Comparison of ENCODE assay signal across 23 cellular contexts in the genomic region with DNA sequence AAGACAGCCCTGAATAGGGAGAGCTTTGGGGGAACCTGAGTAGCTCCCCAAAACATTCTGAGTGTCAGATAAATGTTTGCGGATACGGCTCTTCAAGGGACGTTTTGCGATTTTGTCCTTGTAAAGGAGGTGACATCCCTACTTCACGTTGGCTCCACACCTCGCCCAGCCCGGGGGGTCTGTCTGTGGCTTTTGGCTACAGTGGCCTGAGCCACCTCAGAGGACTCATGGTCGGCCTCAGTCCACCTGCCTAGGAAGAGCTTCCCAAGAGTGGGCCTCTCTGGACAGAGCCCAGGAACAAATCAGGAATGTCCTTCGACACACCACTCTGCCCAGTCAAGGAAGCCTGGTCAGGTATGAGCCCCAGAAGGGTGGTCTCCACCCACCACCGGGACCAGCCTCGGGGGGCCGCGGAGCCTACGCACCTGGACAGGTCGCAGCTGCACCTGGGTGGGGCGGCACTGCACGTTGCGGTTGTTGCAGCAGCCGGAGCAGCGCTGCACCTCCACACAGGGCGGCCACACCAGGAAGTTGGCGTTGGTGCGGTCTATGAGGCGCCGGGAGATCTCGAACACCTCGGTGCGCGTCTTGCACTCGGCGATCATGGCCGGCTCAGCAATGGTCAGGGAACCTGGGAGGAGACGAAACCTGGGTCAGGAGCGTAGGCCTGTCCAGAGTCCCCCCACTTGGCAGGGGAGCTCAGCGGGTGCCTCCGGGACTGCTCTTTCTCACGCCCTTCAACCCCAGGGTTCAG. TPM values are rescaled to one million over a fixed set of nuclear protein-coding genes. Genes with fewer than 3 reads are reported as not detected.
DNase-seq lines count a peak whose midpoint lies in the region; ATAC-seq, FAIRE-seq and TF ChIP-seq lines count a peak whose summit lies in the region.
"Had no signal": no experiment of that assay in that cellular context is flagged by ENCODE, and none has a peak within 500 bp of the region (broad histone marks: within the 10 kb centered on the region; RNA-seq: fewer than 3 reads in every experiment).

No MANE protein-coding gene starts in this region.

- H3K27ac ChIP-seq in endothelial cell of umbilical vein (ENCODE audit: insufficient read depth, low read depth, low read length) (peak overlapping the region; percentile 51), neuronal stem cell (replicated peaks; ENCODE audit: low read length) (no peak overlapping the region), upper lobe of left lung (peak overlapping the region in 3 of 4 donors; percentile 37 to 65 (median 51))
- H3K27ac ChIP-seq: SK-N-MC had no signal

- no peak overlapping the region for H3K14ac ChIP-seq in neuronal stem cell (ENCODE audit: low read length)

- no peak overlapping the region for H3K9ac ChIP-seq in endothelial cell of umbilical vein (replicated peaks; ENCODE audit: extremely low read depth, insufficient read depth, low read length)
- peak overlapping the region; percentile 61 for H3K9ac ChIP-seq in neuronal stem cell (ENCODE audit: low read depth, low read length, poor library complexity)

- FAIRE-seq in endothelial cell of umbilical vein (lab: Jason Lieb, UNC): no peak
- FAIRE-seq: GM12891 had no signal

- dilution Hi-C loops in endothelial cell of umbilical vein (cut with MboI; ENCODE audit: extremely low pct_ligation_motif_present, low sequenced_read_pairs): no loop called here

- no peak overlapping the region for H3K4me3 Mint-ChIP-seq in activated T-cell treated with anti-CD3 and anti-CD28 coated beads, Interleukin-2, amount 50 U/mL, for 4 hours
- no peak overlapping the region for H3K4me3 Mint-ChIP-seq in mesothelial cell of epicardium
- H3K4me3 Mint-ChIP-seq: CD8-positive, alpha-beta T cell had no signal

- H3K36me3 ChIP-seq in endothelial cell of umbilical vein (ENCODE audit: control insufficient read depth in 2 of 2, extremely low read depth in 1 of 2, insufficient read depth in 2 of 2, low read length in 2 of 2): peaks cover 45 to 59% of the 10 kb centered on the region in 2 experiments
- H3K36me3 ChIP-seq in neuronal stem cell (replicated peaks in 1 of 2; ENCODE audit: control insufficient read depth in 2 of 2, insufficient read depth in 2 of 2, low read length in 2 of 2): peaks cover 0 to 6% of the 10 kb centered on the region in 2 donors
- H3K36me3 ChIP-seq in upper lobe of left lung: peaks cover 0 to 55% (median 18%) of the 10 kb centered on the region in 4 donors

- H2AK5ac ChIP-seq in neuronal stem cell (ENCODE audit: low read depth, low read length): peak overlapping the region; percentile 88

- no peak overlapping the region for H2BK120ac ChIP-seq in neuronal stem cell (ENCODE audit: low read depth, low read length)

- TF ChIP-seq EP300 in upper lobe of left lung (IDR thresholded peaks at IDR 0.05): no peak

- peaks cover 13% of the 10 kb centered on the region for H3K36me3 Mint-ChIP-seq in activated T-cell treated with anti-CD3 and anti-CD28 coated beads, Interleukin-2, amount 50 U/mL, for 4 hours (ENCODE audit: insufficient read depth)
- peaks cover 15% of the 10 kb centered on the region for H3K36me3 Mint-ChIP-seq in mesothelial cell of epicardium

- TF ChIP-seq POLR2A in endothelial cell of umbilical vein (IDR thresholded peaks at IDR 0.05; ENCODE audit: low read depth, low read length) (peak; percentile 11), upper lobe of left lung (IDR thresholded peaks at IDR 0.05) (no peak)

- ATAC-seq in Right ventricle myocardium inferior (no peak), left ventricle myocardium superior (no peak), upper lobe of left lung (ENCODE audit: low FRiP score in 2 of 2) (no peak)
- no peak for ATAC-seq in activated T-cell treated with anti-CD3 and anti-CD28 coated beads, Interleukin-2, amount 50 U/mL, for 4 hours
- ATAC-seq: CD8-positive, alpha-beta T cell had no signal

- CTCF ChIA-PET in endothelial cell of umbilical vein (lab: Charles Lee): interaction anchor here (0.9 to 4.8 kb wide), 16 partner anchors 10 to 96 kb away, joined by 3 to 34 read pairs (median 6); no protein-coding TSS in a partner anchor

- H3K4me1 Mint-ChIP-seq in activated T-cell treated with anti-CD3 and anti-CD28 coated beads, Interleukin-2, amount 50 U/mL, for 4 hours (ENCODE audit: low read depth): peaks cover 14% of the 10 kb centered on the region
- peaks cover 30% of the 10 kb centered on the region for H3K4me1 Mint-ChIP-seq in mesothelial cell of epicardium

- no peaks in the 10 kb centered on the region for H4K20me1 ChIP-seq in endothelial cell of umbilical vein (replicated peaks; ENCODE audit: control insufficient read depth, extremely low read depth, insufficient read depth, low read length)

- H3K4me1 ChIP-seq in endothelial cell of umbilical vein (ENCODE audit: control insufficient read depth, extremely low read depth, insufficient read depth, low read length): peaks cover 56% of the 10 kb centered on the region
- peaks cover 36 to 58% of the 10 kb centered on the region in 2 donors for H3K4me1 ChIP-seq in neuronal stem cell (ENCODE audit: control insufficient read depth in 2 of 2, insufficient read depth in 1 of 2, low read depth in 1 of 2, low read length in 2 of 2)
- peaks cover 38 to 46% (median 45%) of the 10 kb centered on the region in 4 donors for H3K4me1 ChIP-seq in upper lobe of left lung

- H2BK15ac ChIP-seq in neuronal stem cell (ENCODE audit: low read length): peak overlapping the region; percentile 75

- no peak overlapping the region for H4K91ac ChIP-seq in neuronal stem cell (ENCODE audit: low read depth, low read length, poor library complexity)

- H2BK5ac ChIP-seq in neuronal stem cell (ENCODE audit: low read length): no peak overlapping the region

- no peaks in the 10 kb centered on the region for H3K9me3 Mint-ChIP-seq in activated T-cell treated with anti-CD3 and anti-CD28 coated beads, Interleukin-2, amount 50 U/mL, for 4 hours
- no peaks in the 10 kb centered on the region for H3K9me3 Mint-ChIP-seq in mesothelial cell of epicardium
- H3K9me3 Mint-ChIP-seq: CD8-positive, alpha-beta T cell; IgD-negative memory B cell had no signal

- peaks cover 58% of the 10 kb centered on the region for H3K79me2 ChIP-seq in endothelial cell of umbilical vein (ENCODE audit: control insufficient read depth, insufficient read depth, low read length)

- TF ChIP-seq CTCF in endothelial cell of umbilical vein (IDR thresholded peaks at IDR 0.05; ENCODE audit: extremely low read depth in 1 of 2, insufficient read depth in 1 of 2, low read depth in 1 of 2, low read length in 2 of 2) (no peak), upper lobe of left lung (IDR thresholded peaks at IDR 0.05) (no peak), mesothelial cell of epicardium (IDR thresholded peaks at IDR 0.05; ENCODE audit: unreplicated experiment) (no peak)

- no peak overlapping the region for H3K23ac ChIP-seq in neuronal stem cell (ENCODE audit: low read depth, low read length, poor library complexity)

- POLR2A ChIA-PET in endothelial cell of umbilical vein (lab: Charles Lee): interaction anchor here (1.0 to 1.5 kb wide), 2 partner anchors 80 to 88 kb away, joined by 3 to 6 read pairs; partner anchors contain the start of gene RPL3

- WGBS in neuronal stem cell (ENCODE audit: extremely low coverage in 2 of 2, insufficient read length in 2 of 2, insufficient replicate concordance in 1 of 2), 2 donors: no CpG with 5 or more reads among the region's 37 CpGs
- WGBS in upper lobe of left lung, 2 donors: 87 to 88% methylated on average over 18 to 36 of the region's 37 CpGs

- peaks cover 7% of the 10 kb centered on the region for H3K27me3 Mint-ChIP-seq in activated T-cell treated with anti-CD3 and anti-CD28 coated beads, Interleukin-2, amount 50 U/mL, for 4 hours (ENCODE audit: low read depth)
- H3K27me3 Mint-ChIP-seq in mesothelial cell of epicardium (ENCODE audit: low read depth): no peaks in the 10 kb centered on the region

- intact Hi-C loops in Right ventricle myocardium inferior (cut with DNase I) (no loop called here), left ventricle myocardium superior (cut with micrococcal nuclease) (loop anchor here (10.0 kb wide), 2 partner anchors 57 to 63 kb away; no protein-coding TSS in a partner anchor), endothelial cell of umbilical vein (cut with micrococcal nuclease) (loop anchor here (10.0 kb wide), 1 partner anchor 357 kb away; the partner anchor contains the start of gene CBX6)

- peak; percentile 53 for DNase-seq in Right ventricle myocardium inferior (ENCODE audit: missing footprints)
- no peak for DNase-seq in left ventricle myocardium superior
- DNase-seq in endothelial cell of umbilical vein (ENCODE audit: low read depth, low spot score): no peak
- no peak for DNase-seq in neuronal stem cell (ENCODE audit: low spot score)
- peak in 1 of 2 donors; percentile 82 for DNase-seq in upper lobe of left lung
- no peak for DNase-seq in activated T-cell treated with anti-CD3 and anti-CD28 coated beads, Interleukin-2, amount 50 U/mL, for 4 hours
- no peak for DNase-seq in mesothelial cell of epicardium (ENCODE audit: low spot score in 2 of 2, unreplicated experiment in 2 of 2)
- DNase-seq: 8988T; AML-193; C1 segment of cervical spinal cord; CD8-positive, alpha-beta T cell; GOT3; MV-4-11; NCI-H1105 treated with DMSO at 0.1 percent for 48 hours; NCI-H2029 treated with DMSO at 0.1 percent for 48 hours; NCI-H345; NCI-H524 treated with DMSO at 0.1 percent for 48 hours; NCI-H82; OCI-M1; SHP77 treated with DMSO at 0.1 percent for 48 hours had no signal

- H3K4me3 ChIP-seq in endothelial cell of umbilical vein (replicated peaks in 1 of 3; ENCODE audit: insufficient read depth in 1 of 3, low read depth in 1 of 3, low read length in 3 of 3) (no peak overlapping the region), neuronal stem cell (ENCODE audit: low read length in 2 of 2) (no peak overlapping the region), upper lobe of left lung (no peak overlapping the region)
- H3K4me3 ChIP-seq: SK-N-MC had no signal

- H4K8ac ChIP-seq in neuronal stem cell (ENCODE audit: low read depth, low read length): no peak overlapping the region

- peak overlapping the region; percentile 92 for H3K18ac ChIP-seq in neuronal stem cell (ENCODE audit: low read length)

- H3K9me1 ChIP-seq in endothelial cell of umbilical vein (replicated peaks; ENCODE audit: control insufficient read depth, extremely low read depth, insufficient read depth, low read length): no peaks in the 10 kb centered on the region

- H3K9me3 ChIP-seq in endothelial cell of umbilical vein (replicated peaks; ENCODE audit: control insufficient read depth, insufficient read depth, low read length) (no peaks in the 10 kb centered on the region), neuronal stem cell (replicated peaks in 1 of 2; ENCODE audit: control insufficient read depth in 2 of 2, insufficient read depth in 1 of 2, low read depth in 1 of 2, low read length in 2 of 2) (no peaks in the 10 kb centered on the region), upper lobe of left lung (no peaks in the 10 kb centered on the region)

- BruUV-seq in endothelial cell of umbilical vein (replicated peaks; lab: Mats Ljungman, UMichigan): no TSS peak

- no peak overlapping the region for H3K27ac Mint-ChIP-seq in mesothelial cell of epicardium
- H3K27ac Mint-ChIP-seq: CD8-positive, alpha-beta T cell had no signal

- no peaks in the 10 kb centered on the region for H3K27me3 ChIP-seq in endothelial cell of umbilical vein (ENCODE audit: control insufficient read depth in 2 of 2, insufficient read depth in 2 of 2, low read length in 2 of 2)
- peaks cover 0 to 9% (median 0%) of the 10 kb centered on the region in 3 experiments for H3K27me3 ChIP-seq in neuronal stem cell (ENCODE audit: control insufficient read depth in 3 of 3, insufficient read depth in 3 of 3, low read depth in 1 of 3, low read length in 3 of 3)
- peaks cover 0 to 3% (median 0%) of the 10 kb centered on the region in 4 donors for H3K27me3 ChIP-seq in upper lobe of left lung

- peak overlapping the region; percentile 89 for H2BK12ac ChIP-seq in neuronal stem cell (ENCODE audit: low read length)

- no peaks in the 10 kb centered on the region for H3K79me1 ChIP-seq in neuronal stem cell (ENCODE audit: low read depth, low read length)

- no peak overlapping the region for H3K4ac ChIP-seq in neuronal stem cell (ENCODE audit: low read length)

- H3K4me2 ChIP-seq in endothelial cell of umbilical vein (ENCODE audit: insufficient read depth, low read length) (no peak overlapping the region), neuronal stem cell (ENCODE audit: insufficient read depth, low read length, poor library complexity, severe bottlenecking) (no peak overlapping the region)

- H2AFZ ChIP-seq in endothelial cell of umbilical vein (ENCODE audit: low read depth, low read length) (no peak overlapping the region), neuronal stem cell (ENCODE audit: low read length) (no peak overlapping the region)

RNA-seq across cellular contexts. Expression of gene PDGFB, which starts 13.4 kb away (rescaled TPM):
- total RNA-seq in Right ventricle myocardium inferior (19.7 TPM), left ventricle myocardium superior (19.9 TPM), endothelial cell of umbilical vein (240 and 273 TPM in 2 replicates), upper lobe of left lung (10 to 100 TPM; 15.4 to 41.7 (median 24.1) TPM), mesothelial cell of epicardium (14.2 to 15.2 TPM (median 14.7 TPM) in 3 replicates)
- polyA plus RNA-seq in endothelial cell of umbilical vein: 135 and 179 TPM in 2 replicates
- 144 and 170 TPM in 2 replicates for polyA plus RNA-seq in endothelial cell of umbilical vein (2011; cell fraction: cytosol; rRNA removed)
- polyA plus RNA-seq in endothelial cell of umbilical vein (2011; cell fraction: nucleus; rRNA removed): 102 and 122 TPM in 2 replicates
- polyA plus RNA-seq in endothelial cell of umbilical vein (2012): 57.8 and 101 TPM in 2 replicates
- 185 and 212 TPM in 2 replicates for polyA minus RNA-seq in endothelial cell of umbilical vein
- 3.4 TPM for polyA minus RNA-seq in endothelial cell of umbilical vein (2011; cell fraction: cytosol; rRNA and poly(A)+ RNA removed)
- polyA minus RNA-seq in endothelial cell of umbilical vein (2011; cell fraction: nucleus; rRNA and poly(A)+ RNA removed): 44.9 and 58.4 TPM in 2 replicates
- 2.6 TPM for polyA plus RNA-seq in neuronal stem cell (2013, experiment 1 of 2)
- 2.8 TPM for polyA plus RNA-seq in neuronal stem cell (2013, experiment 2 of 2)
- 1 to 10 TPM in 1 of 3 donors, under 1 TPM in 2; 0.35 to 2.1 (median 0.84) TPM for total RNA-seq in activated T-cell treated with anti-CD3 and anti-CD28 coated beads, Interleukin-2, amount 50 U/mL, for 4 hours
